Comparison of ENCODE assay signal across 11 cellular contexts in genomic region chr19:34996978-34997640, GRCh38. TPM values are rescaled to one million over a fixed set of nuclear protein-coding genes. Genes with fewer than 3 reads are reported as not detected.
DNase-seq lines count a peak whose midpoint lies in the region; ATAC-seq lines count a peak whose summit lies in the region.
"Had no signal": no experiment of that assay in that cellular context is flagged by ENCODE, and none has a peak within 500 bp of the region (broad histone marks: within the 10 kb centered on the region; RNA-seq: fewer than 3 reads in every experiment).

No MANE protein-coding gene starts in this region.

- in situ Hi-C loops in KBM-7 (cut with MboI; ENCODE audit: low pct_unique_long_range_greater_than_20kb, low sequenced_read_pairs), result no loop called here

- no peaks in the 10 kb centered on the region for H3K9me3 ChIP-seq in CD4-positive, CD25-positive, alpha-beta regulatory T cell (ENCODE audit: control insufficient read depth in 2 of 2, low read length in 2 of 2)
- H3K9me3 ChIP-seq in neuronal stem cell (replicated peaks in 1 of 2; ENCODE audit: control insufficient read depth in 2 of 2, insufficient read depth in 1 of 2, low read depth in 1 of 2, low read length in 2 of 2), result peaks cover 0 to 4% of the 10 kb centered on the region in 2 donors

- peaks cover under 1% of the 10 kb centered on the region for H3K79me1 ChIP-seq in neuronal stem cell (ENCODE audit: low read depth, low read length)

- peak in 2 of 3 donors; percentile 68 to 75 for DNase-seq in CD4-positive, CD25-positive, alpha-beta regulatory T cell
- DNase-seq in KBM-7, result peak; percentile 76
- no peak for DNase-seq in central memory CD8-positive, alpha-beta T cell (ENCODE audit: low spot score in 2 of 2)
- no peak for DNase-seq in neuronal stem cell (ENCODE audit: low spot score)
- DNase-seq in left lobe of liver (ENCODE audit: low spot score), result no peak
- no peak for DNase-seq in C1 segment of cervical spinal cord (lab: John Stamatoyannopoulos, UW)
- DNase-seq in retina, result no peak
- DNase-seq: NCI-H1694 treated with DMSO at 0.1 percent for 48 hours; stimulated activated CD4-positive, alpha-beta T cell treated with anti-CD3 and anti-CD28 coated beads, Interleukin-4, amount 100 ng/mL, for 4 hours had no signal

- H3K27ac ChIP-seq in CD4-positive, CD25-positive, alpha-beta regulatory T cell (ENCODE audit: insufficient read depth, low read length, poor library complexity, severe bottlenecking), result peak overlapping the region; percentile 75
- H3K27ac ChIP-seq in neuronal stem cell (replicated peaks; ENCODE audit: low read length), result no peak overlapping the region

- H3K27me3 ChIP-seq in CD4-positive, CD25-positive, alpha-beta regulatory T cell (ENCODE audit: control insufficient read depth, insufficient read depth, low read length), result no peaks in the 10 kb centered on the region
- no peaks in the 10 kb centered on the region for H3K27me3 ChIP-seq in neuronal stem cell (ENCODE audit: control insufficient read depth in 3 of 3, insufficient read depth in 3 of 3, low read depth in 1 of 3, low read length in 3 of 3)

- H3K4me1 Mint-ChIP-seq in CD4-positive, CD25-positive, alpha-beta regulatory T cell, result peaks cover 8 to 58% (median 31%) of the 10 kb centered on the region in 4 donors
- peaks cover 34% of the 10 kb centered on the region for H3K4me1 Mint-ChIP-seq in central memory CD8-positive, alpha-beta T cell

- peak overlapping the region; percentile 54 for H2AFZ ChIP-seq in neuronal stem cell (ENCODE audit: low read length)

- no peak overlapping the region for H4K91ac ChIP-seq in neuronal stem cell (ENCODE audit: low read depth, low read length, poor library complexity)

- H3K4ac ChIP-seq in neuronal stem cell (ENCODE audit: low read length), result no peak overlapping the region

- H4K8ac ChIP-seq in neuronal stem cell (ENCODE audit: low read depth, low read length), result no peak overlapping the region

- no CpG with 5 or more reads among the region's 9 CpGs for WGBS in neuronal stem cell (ENCODE audit: extremely low coverage in 2 of 2, insufficient read length in 2 of 2, insufficient replicate concordance in 1 of 2), 2 donors

- H3K4me3 ChIP-seq in CD4-positive, CD25-positive, alpha-beta regulatory T cell (ENCODE audit: low read depth, low read length), result peak overlapping the region; percentile 59
- H3K4me3 ChIP-seq in neuronal stem cell (ENCODE audit: low read length in 2 of 2), result no peak overlapping the region

- H3K9me3 Mint-ChIP-seq in CD4-positive, CD25-positive, alpha-beta regulatory T cell, result peaks cover 0 to 2% (median 0%) of the 10 kb centered on the region in 7 donors
- H3K9me3 Mint-ChIP-seq in central memory CD8-positive, alpha-beta T cell, result no peaks in the 10 kb centered on the region

- no peak overlapping the region for H3K9ac ChIP-seq in neuronal stem cell (ENCODE audit: low read depth, low read length, poor library complexity)

- H2BK120ac ChIP-seq in neuronal stem cell (ENCODE audit: low read depth, low read length), result no peak overlapping the region

- no peak overlapping the region for H2BK5ac ChIP-seq in neuronal stem cell (ENCODE audit: low read length)

- H3K4me3 Mint-ChIP-seq in CD4-positive, CD25-positive, alpha-beta regulatory T cell, result peak overlapping the region; percentile 76 to 99 (median 87)
- H3K4me3 Mint-ChIP-seq in central memory CD8-positive, alpha-beta T cell, result peak overlapping the region; percentile 72

- H3K23ac ChIP-seq in neuronal stem cell (ENCODE audit: low read depth, low read length, poor library complexity), result no peak overlapping the region

- H2AK5ac ChIP-seq in neuronal stem cell (ENCODE audit: low read depth, low read length), result no peak overlapping the region

- no peaks in the 10 kb centered on the region for H3K36me3 ChIP-seq in CD4-positive, CD25-positive, alpha-beta regulatory T cell (ENCODE audit: control insufficient read depth, insufficient read depth, low read length)
- peaks cover 4% of the 10 kb centered on the region in 2 donors for H3K36me3 ChIP-seq in neuronal stem cell (replicated peaks in 1 of 2; ENCODE audit: control insufficient read depth in 2 of 2, insufficient read depth in 2 of 2, low read length in 2 of 2)

- H2BK12ac ChIP-seq in neuronal stem cell (ENCODE audit: low read length), result no peak overlapping the region

- peaks cover 8% of the 10 kb centered on the region for H3K36me3 Mint-ChIP-seq in CD4-positive, CD25-positive, alpha-beta regulatory T cell
- H3K36me3 Mint-ChIP-seq in central memory CD8-positive, alpha-beta T cell (ENCODE audit: insufficient read depth), result peaks cover 15% of the 10 kb centered on the region

- peak; percentile 25 to 27 for ATAC-seq in CD4-positive, CD25-positive, alpha-beta regulatory T cell (ENCODE audit: low read depth in 2 of 2)
- no peak for ATAC-seq in central memory CD8-positive, alpha-beta T cell (replicated peaks; ENCODE audit: extremely low read depth, poor library complexity, severe bottlenecking)
- ATAC-seq in left lobe of liver, result no peak
- ATAC-seq in HG03025 (IDR thresholded peaks at IDR 0.05; ENCODE audit: low FRiP score, unreplicated experiment), result no peak
- ATAC-seq: Panc1 had no signal

- peak overlapping the region; percentile 94 to 98 (median 94) for H3K27ac Mint-ChIP-seq in CD4-positive, CD25-positive, alpha-beta regulatory T cell
- peak overlapping the region; percentile 99 for H3K27ac Mint-ChIP-seq in central memory CD8-positive, alpha-beta T cell (ENCODE audit: low read depth)

- peaks cover 62% of the 10 kb centered on the region for H3K4me1 ChIP-seq in CD4-positive, CD25-positive, alpha-beta regulatory T cell (ENCODE audit: control insufficient read depth, insufficient read depth, low read length, poor library complexity, severe bottlenecking)
- H3K4me1 ChIP-seq in neuronal stem cell (ENCODE audit: control insufficient read depth in 2 of 2, insufficient read depth in 1 of 2, low read depth in 1 of 2, low read length in 2 of 2), result peaks cover 9 to 10% of the 10 kb centered on the region in 2 donors

- H3K4me2 ChIP-seq in neuronal stem cell (ENCODE audit: insufficient read depth, low read length, poor library complexity, severe bottlenecking), result no peak overlapping the region

- H2BK15ac ChIP-seq in neuronal stem cell (ENCODE audit: low read length), result no peak overlapping the region

- peaks cover 5% of the 10 kb centered on the region for H3K27me3 Mint-ChIP-seq in CD4-positive, CD25-positive, alpha-beta regulatory T cell
- H3K27me3 Mint-ChIP-seq in central memory CD8-positive, alpha-beta T cell, result no peaks in the 10 kb centered on the region

- H3K18ac ChIP-seq in neuronal stem cell (ENCODE audit: low read length), result no peak overlapping the region

- H3K14ac ChIP-seq in neuronal stem cell (ENCODE audit: low read length), result no peak overlapping the region

RNA-seq across cellular contexts. Expression of gene GRAMD1A, which starts 3.0 kb away (rescaled TPM):
- 179 TPM for total RNA-seq in CD4-positive, CD25-positive, alpha-beta regulatory T cell
- 10 to 100 TPM; 25.7 to 39.4 (median 32.1) TPM for polyA plus RNA-seq in CD4-positive, CD25-positive, alpha-beta regulatory T cell
- polyA plus RNA-seq in neuronal stem cell (2013, experiment 1 of 2), result 74.8 TPM
- 73.3 TPM for polyA plus RNA-seq in neuronal stem cell (2013, experiment 2 of 2)
- total RNA-seq in left lobe of liver, result 17.8 TPM

RNA-seq across cellular contexts. Expression of gene ZNF792, which starts 33.1 kb away (rescaled TPM):
- 16.2 TPM for total RNA-seq in CD4-positive, CD25-positive, alpha-beta regulatory T cell
- polyA plus RNA-seq in CD4-positive, CD25-positive, alpha-beta regulatory T cell, result 10 to 100 TPM; 15.5 to 24.7 (median 19.9) TPM
- polyA plus RNA-seq in neuronal stem cell (2013, experiment 1 of 2), result 2.9 TPM
- polyA plus RNA-seq in neuronal stem cell (2013, experiment 2 of 2), result 2.7 TPM
- total RNA-seq in left lobe of liver, result 2.9 TPM

RNA-seq across cellular contexts. Expression of gene SCN1B, which starts 33.2 kb away (rescaled TPM):
- 2.0 TPM for total RNA-seq in CD4-positive, CD25-positive, alpha-beta regulatory T cell
- under 1 TPM in 3 of 4 donors, not detected in 1; 0.08 to 0.23 (median 0.11) TPM for polyA plus RNA-seq in CD4-positive, CD25-positive, alpha-beta regulatory T cell
- 2.8 TPM for polyA plus RNA-seq in neuronal stem cell (2013, experiment 1 of 2)
- 2.8 TPM for polyA plus RNA-seq in neuronal stem cell (2013, experiment 2 of 2)
- 4.5 TPM for total RNA-seq in left lobe of liver

RNA-seq across cellular contexts. Expression of gene HPN, which starts 44.4 kb away (rescaled TPM):
- total RNA-seq in CD4-positive, CD25-positive, alpha-beta regulatory T cell, result not detected
- polyA plus RNA-seq in CD4-positive, CD25-positive, alpha-beta regulatory T cell, result under 1 TPM in 2 of 4 donors, not detected in 2; 0.54 to 0.70 TPM
- polyA plus RNA-seq in neuronal stem cell (2013, experiment 1 of 2), result 0.36 TPM
- polyA plus RNA-seq in neuronal stem cell (2013, experiment 2 of 2), result 0.28 TPM
- total RNA-seq in left lobe of liver, result 564 TPM

Comparison
In these comparisons a context has a peak if more than half of its experiments do, and no peak if none do; other contexts are left out.
1. ATAC-seq: peak in CD4-positive, CD25-positive, alpha-beta regulatory T cell (2 of 2); none in central memory CD8-positive, alpha-beta T cell (single experiment), left lobe of liver (single experiment) and HG03025 (single experiment).
2. DNase-seq: peak in CD4-positive, CD25-positive, alpha-beta regulatory T cell (2 of 3) and KBM-7 (single experiment); none in central memory CD8-positive, alpha-beta T cell (0 of 2), neuronal stem cell (single experiment), left lobe of liver (single experiment), C1 segment of cervical spinal cord (0 of 14) and retina (single experiment).